ENCODE assay signal across 2 cellular contexts in the genomic region with DNA sequence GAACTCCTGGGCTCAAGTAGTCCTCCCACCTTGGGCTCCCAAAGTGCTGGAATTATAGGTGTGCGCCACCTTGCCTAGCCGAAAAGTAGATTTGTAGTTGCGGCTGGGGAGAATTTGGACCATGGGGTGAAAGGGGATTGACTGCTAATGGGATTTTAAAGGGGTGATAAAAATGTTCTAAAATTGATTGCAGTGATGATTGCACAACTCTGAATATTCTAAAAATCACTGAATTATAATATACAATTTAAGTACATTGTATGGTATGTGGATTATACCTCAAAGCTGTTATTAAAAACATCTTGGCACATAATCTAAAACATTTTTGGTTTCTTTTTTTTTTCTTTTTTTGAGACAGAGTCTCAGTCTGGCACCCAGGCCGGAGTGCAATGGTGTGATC.
TF ChIP-seq lines count a peak whose summit lies in the region.

No MANE protein-coding gene starts in this region.

TF ChIP-seq in IMR-90, 13 proteins besides CTCF, POLR2A, EP300 and RAD21:
- TF ChIP-seq, protein P1, sequence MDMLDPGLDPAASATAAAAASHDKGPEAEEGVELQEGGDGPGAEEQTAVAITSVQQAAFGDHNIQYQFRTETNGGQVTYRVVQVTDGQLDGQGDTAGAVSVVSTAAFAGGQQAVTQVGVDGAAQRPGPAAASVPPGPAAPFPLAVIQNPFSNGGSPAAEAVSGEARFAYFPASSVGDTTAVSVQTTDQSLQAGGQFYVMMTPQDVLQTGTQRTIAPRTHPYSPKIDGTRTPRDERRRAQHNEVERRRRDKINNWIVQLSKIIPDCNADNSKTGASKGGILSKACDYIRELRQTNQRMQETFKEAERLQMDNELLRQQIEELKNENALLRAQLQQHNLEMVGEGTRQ (IDR thresholded peaks at IDR 0.05; ENCODE audit: low read depth, low read length): no peak
- peak; percentile 57 for TF ChIP-seq CEBPB (IDR thresholded peaks at IDR 0.05; ENCODE audit: low read depth, low read length)

TF ChIP-seq in GM12878, 131 proteins besides CTCF, POLR2A, EP300 and RAD21:
- TF ChIP-seq, protein P2, sequence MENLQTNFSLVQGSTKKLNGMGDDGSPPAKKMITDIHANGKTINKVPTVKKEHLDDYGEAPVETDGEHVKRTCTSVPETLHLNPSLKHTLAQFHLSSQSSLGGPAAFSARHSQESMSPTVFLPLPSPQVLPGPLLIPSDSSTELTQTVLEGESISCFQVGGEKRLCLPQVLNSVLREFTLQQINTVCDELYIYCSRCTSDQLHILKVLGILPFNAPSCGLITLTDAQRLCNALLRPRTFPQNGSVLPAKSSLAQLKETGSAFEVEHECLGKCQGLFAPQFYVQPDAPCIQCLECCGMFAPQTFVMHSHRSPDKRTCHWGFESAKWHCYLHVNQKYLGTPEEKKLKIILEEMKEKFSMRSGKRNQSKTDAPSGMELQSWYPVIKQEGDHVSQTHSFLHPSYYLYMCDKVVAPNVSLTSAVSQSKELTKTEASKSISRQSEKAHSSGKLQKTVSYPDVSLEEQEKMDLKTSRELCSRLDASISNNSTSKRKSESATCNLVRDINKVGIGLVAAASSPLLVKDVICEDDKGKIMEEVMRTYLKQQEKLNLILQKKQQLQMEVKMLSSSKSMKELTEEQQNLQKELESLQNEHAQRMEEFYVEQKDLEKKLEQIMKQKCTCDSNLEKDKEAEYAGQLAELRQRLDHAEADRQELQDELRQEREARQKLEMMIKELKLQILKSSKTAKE (IDR thresholded peaks at IDR 0.05; ENCODE audit: low read depth, poor library complexity, severe bottlenecking): no peak
- no peak for TF ChIP-seq RCOR1 (conservative IDR thresholded peaks at IDR 0.05; ENCODE audit: low read depth, low read length)
- TF ChIP-seq RAD51 (IDR thresholded peaks at IDR 0.05): no peak
- no peak for TF ChIP-seq NFXL1 (IDR thresholded peaks at IDR 0.05; ENCODE audit: borderline replicate concordance)
- no peak for TF ChIP-seq ZZZ3 (IDR thresholded peaks at IDR 0.05; ENCODE audit: control insufficient read depth, insufficient read length, low read depth)
- no peak for TF ChIP-seq NR2C1 (IDR thresholded peaks at IDR 0.05)
- no peak for TF ChIP-seq KAT2A (conservative IDR thresholded peaks at IDR 0.05; ENCODE audit: control insufficient read depth, low read depth, low read length)
- no peak for TF ChIP-seq TCF12 (IDR thresholded peaks at IDR 0.05; ENCODE audit: low read depth, low read length)
- TF ChIP-seq, protein P3, sequence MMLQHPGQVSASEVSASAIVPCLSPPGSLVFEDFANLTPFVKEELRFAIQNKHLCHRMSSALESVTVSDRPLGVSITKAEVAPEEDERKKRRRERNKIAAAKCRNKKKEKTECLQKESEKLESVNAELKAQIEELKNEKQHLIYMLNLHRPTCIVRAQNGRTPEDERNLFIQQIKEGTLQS (IDR thresholded peaks at IDR 0.05; ENCODE audit: borderline replicate concordance, extremely low read depth, low read depth, low read length): no peak
- TF ChIP-seq, protein P4, sequence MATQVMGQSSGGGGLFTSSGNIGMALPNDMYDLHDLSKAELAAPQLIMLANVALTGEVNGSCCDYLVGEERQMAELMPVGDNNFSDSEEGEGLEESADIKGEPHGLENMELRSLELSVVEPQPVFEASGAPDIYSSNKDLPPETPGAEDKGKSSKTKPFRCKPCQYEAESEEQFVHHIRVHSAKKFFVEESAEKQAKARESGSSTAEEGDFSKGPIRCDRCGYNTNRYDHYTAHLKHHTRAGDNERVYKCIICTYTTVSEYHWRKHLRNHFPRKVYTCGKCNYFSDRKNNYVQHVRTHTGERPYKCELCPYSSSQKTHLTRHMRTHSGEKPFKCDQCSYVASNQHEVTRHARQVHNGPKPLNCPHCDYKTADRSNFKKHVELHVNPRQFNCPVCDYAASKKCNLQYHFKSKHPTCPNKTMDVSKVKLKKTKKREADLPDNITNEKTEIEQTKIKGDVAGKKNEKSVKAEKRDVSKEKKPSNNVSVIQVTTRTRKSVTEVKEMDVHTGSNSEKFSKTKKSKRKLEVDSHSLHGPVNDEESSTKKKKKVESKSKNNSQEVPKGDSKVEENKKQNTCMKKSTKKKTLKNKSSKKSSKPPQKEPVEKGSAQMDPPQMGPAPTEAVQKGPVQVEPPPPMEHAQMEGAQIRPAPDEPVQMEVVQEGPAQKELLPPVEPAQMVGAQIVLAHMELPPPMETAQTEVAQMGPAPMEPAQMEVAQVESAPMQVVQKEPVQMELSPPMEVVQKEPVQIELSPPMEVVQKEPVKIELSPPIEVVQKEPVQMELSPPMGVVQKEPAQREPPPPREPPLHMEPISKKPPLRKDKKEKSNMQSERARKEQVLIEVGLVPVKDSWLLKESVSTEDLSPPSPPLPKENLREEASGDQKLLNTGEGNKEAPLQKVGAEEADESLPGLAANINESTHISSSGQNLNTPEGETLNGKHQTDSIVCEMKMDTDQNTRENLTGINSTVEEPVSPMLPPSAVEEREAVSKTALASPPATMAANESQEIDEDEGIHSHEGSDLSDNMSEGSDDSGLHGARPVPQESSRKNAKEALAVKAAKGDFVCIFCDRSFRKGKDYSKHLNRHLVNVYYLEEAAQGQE (IDR thresholded peaks at IDR 0.05; ENCODE audit: low read depth, low read length): no peak
- TF ChIP-seq, protein P5, sequence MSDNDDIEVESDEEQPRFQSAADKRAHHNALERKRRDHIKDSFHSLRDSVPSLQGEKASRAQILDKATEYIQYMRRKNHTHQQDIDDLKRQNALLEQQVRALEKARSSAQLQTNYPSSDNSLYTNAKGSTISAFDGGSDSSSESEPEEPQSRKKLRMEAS (IDR thresholded peaks at IDR 0.05; ENCODE audit: low read depth, low read length): no peak
- no peak for TF ChIP-seq PAX5 (IDR thresholded peaks at IDR 0.05; ENCODE audit: borderline replicate concordance, low read depth, low read length)
- TF ChIP-seq HCFC1 (IDR thresholded peaks at IDR 0.05; ENCODE audit: low read length): no peak
- no peak for TF ChIP-seq ZNF207 (IDR thresholded peaks at IDR 0.05; ENCODE audit: borderline replicate concordance)
- TF ChIP-seq IKZF2 (IDR thresholded peaks at IDR 0.05): no peak
- no peak for TF ChIP-seq SMC3 (IDR thresholded peaks at IDR 0.05; ENCODE audit: borderline replicate concordance, low read length)
- TF ChIP-seq, protein P6, sequence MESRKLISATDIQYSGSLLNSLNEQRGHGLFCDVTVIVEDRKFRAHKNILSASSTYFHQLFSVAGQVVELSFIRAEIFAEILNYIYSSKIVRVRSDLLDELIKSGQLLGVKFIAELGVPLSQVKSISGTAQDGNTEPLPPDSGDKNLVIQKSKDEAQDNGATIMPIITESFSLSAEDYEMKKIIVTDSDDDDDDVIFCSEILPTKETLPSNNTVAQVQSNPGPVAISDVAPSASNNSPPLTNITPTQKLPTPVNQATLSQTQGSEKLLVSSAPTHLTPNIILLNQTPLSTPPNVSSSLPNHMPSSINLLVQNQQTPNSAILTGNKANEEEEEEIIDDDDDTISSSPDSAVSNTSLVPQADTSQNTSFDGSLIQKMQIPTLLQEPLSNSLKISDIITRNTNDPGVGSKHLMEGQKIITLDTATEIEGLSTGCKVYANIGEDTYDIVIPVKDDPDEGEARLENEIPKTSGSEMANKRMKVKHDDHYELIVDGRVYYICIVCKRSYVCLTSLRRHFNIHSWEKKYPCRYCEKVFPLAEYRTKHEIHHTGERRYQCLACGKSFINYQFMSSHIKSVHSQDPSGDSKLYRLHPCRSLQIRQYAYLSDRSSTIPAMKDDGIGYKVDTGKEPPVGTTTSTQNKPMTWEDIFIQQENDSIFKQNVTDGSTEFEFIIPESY (IDR thresholded peaks at IDR 0.05): no peak
- TF ChIP-seq CBX3 (IDR thresholded peaks at IDR 0.05; ENCODE audit: borderline replicate concordance, low read depth): no peak
- no peak for TF ChIP-seq POLR2AphosphoS5 (IDR thresholded peaks at IDR 0.05; ENCODE audit: low read length)
